13 cellular contexts compared by ENCODE assay signal in genomic region chr5:10567781-10568321, GRCh38. TPM values are rescaled to one million over a fixed set of nuclear protein-coding genes. Genes with fewer than 3 reads are reported as not detected.
DNase-seq lines count a peak whose midpoint lies in the region; ATAC-seq and TF ChIP-seq lines count a peak whose summit lies in the region.
"Had no signal": no experiment of that assay in that cellular context is flagged by ENCODE, and none has a peak within 500 bp of the region (broad histone marks: within the 10 kb centered on the region; RNA-seq: fewer than 3 reads in every experiment).

No MANE protein-coding gene starts in this region.

- POLR2A ChIA-PET in AG04449 (lab: Yijun Ruan, JAX) = interaction anchor here (1.0 to 1.3 kb wide), 2 partner anchors 9 to 17 kb away, joined by 3 to 4 read pairs; no protein-coding TSS in a partner anchor

- no peaks in the 10 kb centered on the region for H3K36me3 Mint-ChIP-seq in activated T-helper 17 cell treated with anti-CD3 and anti-CD28 coated beads, Interleukin-2, amount 50 U/mL, for 72 hours (ENCODE audit: low read depth)
- H3K36me3 Mint-ChIP-seq: activated naive CD8-positive, alpha-beta T cell treated with anti-CD3 and anti-CD28 coated beads, Interleukin-2, amount 10 ng/mL, durations not matched to agents 7 days and 5 days; naive thymus-derived CD4-positive, alpha-beta T cell had no signal

- H3K4me1 ChIP-seq in colonic mucosa = no peaks in the 10 kb centered on the region

- ATAC-seq in activated T-helper 17 cell treated with anti-CD3 and anti-CD28 coated beads, Interleukin-2, amount 50 U/mL, for 72 hours (replicated peaks) = no peak
- ATAC-seq: activated CD8-positive, alpha-beta T cell treated with anti-CD3 and anti-CD28 coated beads, Interleukin-2, amount 10 ng/mL, durations not matched to agents 7 days and 5 days; naive thymus-derived CD4-positive, alpha-beta T cell had no signal

- DNase-seq in AG04449 (ENCODE audit: low read depth, low spot score) = peak; percentile 63
- DNase-seq in kidney tubule cell (ENCODE audit: low spot score) = peak; percentile 29
- no peak for DNase-seq in Kasumi-1 (lab: John Stamatoyannopoulos, UW)
- no peak for DNase-seq in hypothalamus (lab: John Stamatoyannopoulos, UW)
- no peak for DNase-seq in colonic mucosa
- DNase-seq in HCEC 1CT = no peak
- DNase-seq: activated CD8-positive, alpha-beta T cell treated with anti-CD3 and anti-CD28 coated beads, Interleukin-2, amount 10 ng/mL, durations not matched to agents 7 days and 5 days; activated naive CD8-positive, alpha-beta T cell treated with anti-CD3 and anti-CD28 coated beads, Interleukin-2, amount 10 ng/mL, durations not matched to agents 7 days and 5 days; naive thymus-derived CD4-positive, alpha-beta T cell; SW 1271 had no signal

- H3K9me3 ChIP-seq in colonic mucosa = no peaks in the 10 kb centered on the region

- intact Hi-C loops in colonic mucosa (cut with DNase I) = no loop called here

- H3K27me3 Mint-ChIP-seq in activated T-helper 17 cell treated with anti-CD3 and anti-CD28 coated beads, Interleukin-2, amount 50 U/mL, for 72 hours = no peaks in the 10 kb centered on the region

- no peaks in the 10 kb centered on the region for H3K9me3 Mint-ChIP-seq in activated T-helper 17 cell treated with anti-CD3 and anti-CD28 coated beads, Interleukin-2, amount 50 U/mL, for 72 hours
- H3K9me3 Mint-ChIP-seq: activated naive CD8-positive, alpha-beta T cell treated with anti-CD3 and anti-CD28 coated beads, Interleukin-2, amount 10 ng/mL, durations not matched to agents 7 days and 5 days; naive thymus-derived CD4-positive, alpha-beta T cell had no signal

- no peak overlapping the region for H3K27ac Mint-ChIP-seq in activated T-helper 17 cell treated with anti-CD3 and anti-CD28 coated beads, Interleukin-2, amount 50 U/mL, for 72 hours
- H3K27ac Mint-ChIP-seq: activated CD8-positive, alpha-beta T cell treated with anti-CD3 and anti-CD28 coated beads, Interleukin-2, amount 10 ng/mL, durations not matched to agents 7 days and 5 days; activated naive CD8-positive, alpha-beta T cell treated with anti-CD3 and anti-CD28 coated beads, Interleukin-2, amount 10 ng/mL, durations not matched to agents 7 days and 5 days had no signal

- H3K9ac ChIP-seq in colonic mucosa (ENCODE audit: low read depth in 2 of 2, low read length in 2 of 2) = no peak overlapping the region

- H3K4me3 Mint-ChIP-seq in activated T-helper 17 cell treated with anti-CD3 and anti-CD28 coated beads, Interleukin-2, amount 50 U/mL, for 72 hours = peak overlapping the region; percentile 94
- H3K4me3 Mint-ChIP-seq: activated CD8-positive, alpha-beta T cell treated with anti-CD3 and anti-CD28 coated beads, Interleukin-2, amount 10 ng/mL, durations not matched to agents 7 days and 5 days; activated naive CD8-positive, alpha-beta T cell treated with anti-CD3 and anti-CD28 coated beads, Interleukin-2, amount 10 ng/mL, durations not matched to agents 7 days and 5 days had no signal

- peaks cover 17% of the 10 kb centered on the region for H3K4me1 Mint-ChIP-seq in activated T-helper 17 cell treated with anti-CD3 and anti-CD28 coated beads, Interleukin-2, amount 50 U/mL, for 72 hours

- peak overlapping the region; percentile 93 for H3K4me3 ChIP-seq in AG04449 (ENCODE audit: low read depth, low read length)
- peak overlapping the region; percentile 97 for H3K4me3 ChIP-seq in GM12875 (ENCODE audit: low read depth, low read length)
- H3K4me3 ChIP-seq in colonic mucosa = no peak overlapping the region

- TF ChIP-seq CTCF in AG04449 (IDR thresholded peaks at IDR 0.05; ENCODE audit: insufficient read depth, low read length, missing control alignments) (no peak), GM12875 (IDR thresholded peaks at IDR 0.05; ENCODE audit: borderline replicate concordance, insufficient read depth, low read depth, low read length) (no peak), colonic mucosa (IDR thresholded peaks at IDR 0.05) (no peak)

- H3K27ac ChIP-seq in colonic mucosa = no peak overlapping the region
- H3K27ac ChIP-seq: C4-2B had no signal

- peaks cover 28% of the 10 kb centered on the region for H3K27me3 ChIP-seq in colonic mucosa

- H3K36me3 ChIP-seq in colonic mucosa = no peaks in the 10 kb centered on the region

- CTCF ChIA-PET in AG04449 (lab: Yijun Ruan, JAX) = interaction anchor here (0.9 to 2.5 kb wide), 8 partner anchors 8 to 117 kb away, joined by 3 to 9 read pairs (median 5); no protein-coding TSS in a partner anchor

RNA-seq across cellular contexts. Expression of gene ANKRD33B, which starts 4.0 kb away (rescaled TPM):
- total RNA-seq in activated T-helper 17 cell treated with anti-CD3 and anti-CD28 coated beads, Interleukin-2, amount 50 U/mL, for 72 hours = 10 to 100 TPM in 1 of 2 donors, 1 to 10 TPM in 1; 7.8 to 12.2 TPM
- under 1 TPM; 0.47 to 0.66 TPM for total RNA-seq in colonic mucosa

Comparison
In these comparisons a context has a peak if more than half of its experiments do, and no peak if none do; other contexts are left out.
1. DNase-seq: peak in AG04449 (single experiment) and kidney tubule cell (single experiment); none in Kasumi-1 (0 of 2), hypothalamus (0 of 51), colonic mucosa (single experiment) and HCEC 1CT (single experiment).
2. RNA of gene ANKRD33B, which starts 4.0 kb away (total RNA-seq): 7.8 to 12.2 TPM in activated T-helper 17 cell treated with anti-CD3 and anti-CD28 coated beads, Interleukin-2, amount 50 U/mL, for 72 hours; 0.47 to 0.66 TPM in colonic mucosa; every median in the first group is over 4 times any median in the second.